In genomic region chr19:644363-644762, GRCh38 we compare ENCODE assay signal across 1 cellular context.
A peak's percentile ranks its signal among the peaks of the same experiment; 100 is the strongest.
TF ChIP-seq lines count a peak whose summit lies in the region.

No MANE protein-coding gene starts in this region.

TF ChIP-seq in HepG2, 621 proteins besides CTCF, POLR2A, EP300 and RAD21:
- TF ChIP-seq MLXIP (CRISPR knock-in tag; IDR thresholded peaks at IDR 0.05; ENCODE audit: borderline replicate concordance) (no peak), RBM22 (optimal IDR thresholded peaks at IDR 0.05; ENCODE audit: low read length) (peak; percentile 34), SMAD3 (CRISPR knock-in tag; IDR thresholded peaks at IDR 0.05) (no peak), AGO2 (optimal IDR thresholded peaks at IDR 0.05; ENCODE audit: low read depth, low read length) (peak; percentile 82), AHDC1 (CRISPR knock-in tag; IDR thresholded peaks at IDR 0.05; ENCODE audit: borderline replicate concordance) (no peak)
- TF ChIP-seq, protein P1, sequence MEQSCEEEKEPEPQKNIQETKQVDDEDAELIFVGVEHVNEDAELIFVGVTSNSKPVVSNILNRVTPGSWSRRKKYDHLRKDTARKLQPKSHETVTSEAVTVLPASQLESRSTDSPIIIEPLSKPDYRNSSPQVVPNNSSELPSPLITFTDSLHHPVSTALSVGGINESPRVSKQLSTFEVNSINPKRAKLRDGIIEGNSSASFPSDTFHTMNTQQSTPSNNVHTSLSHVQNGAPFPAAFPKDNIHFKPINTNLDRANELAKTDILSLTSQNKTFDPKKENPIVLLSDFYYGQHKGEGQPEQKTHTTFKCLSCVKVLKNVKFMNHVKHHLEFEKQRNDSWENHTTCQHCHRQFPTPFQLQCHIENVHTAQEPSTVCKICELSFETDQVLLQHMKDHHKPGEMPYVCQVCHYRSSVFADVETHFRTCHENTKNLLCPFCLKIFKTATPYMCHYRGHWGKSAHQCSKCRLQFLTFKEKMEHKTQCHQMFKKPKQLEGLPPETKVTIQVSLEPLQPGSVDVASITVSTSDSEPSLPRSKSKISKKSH (CRISPR knock-in tag; IDR thresholded peaks at IDR 0.05; ENCODE audit: borderline replicate concordance): no peak
- TF ChIP-seq, protein P2, sequence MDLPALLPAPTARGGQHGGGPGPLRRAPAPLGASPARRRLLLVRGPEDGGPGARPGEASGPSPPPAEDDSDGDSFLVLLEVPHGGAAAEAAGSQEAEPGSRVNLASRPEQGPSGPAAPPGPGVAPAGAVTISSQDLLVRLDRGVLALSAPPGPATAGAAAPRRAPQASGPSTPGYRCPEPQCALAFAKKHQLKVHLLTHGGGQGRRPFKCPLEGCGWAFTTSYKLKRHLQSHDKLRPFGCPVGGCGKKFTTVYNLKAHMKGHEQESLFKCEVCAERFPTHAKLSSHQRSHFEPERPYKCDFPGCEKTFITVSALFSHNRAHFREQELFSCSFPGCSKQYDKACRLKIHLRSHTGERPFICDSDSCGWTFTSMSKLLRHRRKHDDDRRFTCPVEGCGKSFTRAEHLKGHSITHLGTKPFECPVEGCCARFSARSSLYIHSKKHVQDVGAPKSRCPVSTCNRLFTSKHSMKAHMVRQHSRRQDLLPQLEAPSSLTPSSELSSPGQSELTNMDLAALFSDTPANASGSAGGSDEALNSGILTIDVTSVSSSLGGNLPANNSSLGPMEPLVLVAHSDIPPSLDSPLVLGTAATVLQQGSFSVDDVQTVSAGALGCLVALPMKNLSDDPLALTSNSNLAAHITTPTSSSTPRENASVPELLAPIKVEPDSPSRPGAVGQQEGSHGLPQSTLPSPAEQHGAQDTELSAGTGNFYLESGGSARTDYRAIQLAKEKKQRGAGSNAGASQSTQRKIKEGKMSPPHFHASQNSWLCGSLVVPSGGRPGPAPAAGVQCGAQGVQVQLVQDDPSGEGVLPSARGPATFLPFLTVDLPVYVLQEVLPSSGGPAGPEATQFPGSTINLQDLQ (CRISPR knock-in tag; IDR thresholded peaks at IDR 0.05): no peak
